Comparison of ENCODE assay signal across 8 cellular contexts in the genomic region with DNA sequence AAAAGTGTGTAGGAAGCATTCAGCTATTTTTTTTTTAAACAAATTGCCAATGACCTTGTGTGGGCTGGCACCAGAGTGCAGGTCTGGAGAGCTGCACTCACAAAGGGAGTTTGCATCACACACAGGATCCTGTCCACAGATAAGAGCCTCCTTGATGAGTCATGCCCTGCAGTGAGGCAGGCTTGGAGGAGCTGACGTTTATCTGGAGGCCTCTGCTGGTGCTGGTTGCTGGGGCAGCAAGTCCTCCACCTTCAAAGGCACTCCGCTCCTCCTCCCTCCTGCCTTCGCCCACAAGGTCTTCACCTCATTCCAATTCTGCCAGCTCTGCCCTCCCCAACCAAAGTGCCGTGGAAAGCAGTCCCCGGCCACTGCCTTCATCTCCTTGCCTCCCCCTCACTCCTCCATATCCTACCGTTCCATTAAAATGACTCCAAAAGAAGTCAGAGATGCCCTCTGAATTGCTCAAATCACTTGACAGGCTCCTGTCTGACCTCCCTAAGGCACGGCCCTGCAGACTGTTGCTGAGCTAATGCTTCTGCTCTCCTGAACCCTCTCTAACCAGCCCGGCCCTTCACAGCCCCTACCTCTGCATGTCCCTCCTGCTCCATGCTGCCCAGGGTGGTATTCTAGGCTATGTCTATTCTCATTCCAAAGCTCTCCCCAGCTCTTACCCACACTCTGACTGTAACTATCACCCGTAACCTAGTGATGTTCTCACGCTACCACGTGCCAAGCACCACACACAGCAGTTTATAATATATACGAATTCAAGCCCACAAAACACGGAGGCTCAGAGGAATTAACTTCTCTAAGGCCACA. TPM values are rescaled to one million over a fixed set of nuclear protein-coding genes. Genes with fewer than 3 reads are reported as not detected.
DNase-seq lines count a peak whose midpoint lies in the region; ATAC-seq, FAIRE-seq and TF ChIP-seq lines count a peak whose summit lies in the region.

No MANE protein-coding gene starts in this region.

- H3K4me2 ChIP-seq in SK-N-SH: peak overlapping the region; percentile 53

- no peaks in the 10 kb centered on the region for H3K79me2 ChIP-seq in SK-N-SH (ENCODE audit: insufficient read depth)

- H3K4me3 ChIP-seq in SK-N-SH (ENCODE audit: low read depth in 2 of 2, low read length in 1 of 2): no peak overlapping the region

- WGBS in SK-N-SH (ENCODE audit: low lambda C conversion rate): 32% methylated on average over 13 of the region's 13 CpGs

- peak; percentile 55 for ATAC-seq in left lobe of liver

- peaks cover 29% of the 10 kb centered on the region for H3F3A ChIP-seq in SK-N-SH (replicated peaks; ENCODE audit: insufficient read depth)

- CTCF ChIA-PET in SK-N-SH (lab: Yijun Ruan, JAX): interaction anchor here (0.8 to 6.1 kb wide), 5 partner anchors 29 to 566 kb away, joined by 3 to 58 read pairs (median 4); no protein-coding TSS in a partner anchor

- no peak for FAIRE-seq in frontal cortex (lab: Jason Lieb, UNC)

- no peaks in the 10 kb centered on the region for H3K27me3 ChIP-seq in SK-N-SH (ENCODE audit: insufficient read depth)

- peaks cover 26 to 38% of the 10 kb centered on the region in 2 experiments for H3K4me1 ChIP-seq in SK-N-SH (ENCODE audit: control insufficient read depth in 1 of 2, insufficient read depth in 2 of 2, low read depth in 1 of 2, low read length in 1 of 2)

- H3K36me3 ChIP-seq in SK-N-SH (replicated peaks in 1 of 2; ENCODE audit: control insufficient read depth in 1 of 2, insufficient read depth in 2 of 2, low read length in 1 of 2): no peaks in the 10 kb centered on the region

- H3K27ac ChIP-seq in SK-N-SH (ENCODE audit: low read depth in 2 of 2, low read length in 1 of 2): peak overlapping the region; percentile 86 to 97
- peak overlapping the region; percentile 82 for H3K27ac ChIP-seq in angular gyrus (ENCODE audit: low read depth, low read length)

- H3K9me3 ChIP-seq in SK-N-SH: no peaks in the 10 kb centered on the region

- POLR2A ChIA-PET in SK-N-SH (lab: Yijun Ruan, JAX): interaction anchor here (0.7 to 1.4 kb wide), 2 partner anchors 31 to 126 kb away, joined by 3 to 4 read pairs; a partner anchor contains a TSS

- TF ChIP-seq RAD21 in SK-N-SH (IDR thresholded peaks at IDR 0.05; ENCODE audit: low read length): no peak

- peak; percentile 25 for DNase-seq in stimulated activated naive CD4-positive, alpha-beta T cell treated with Interleukin-2 at 50 U/mL for 16 hours (lab: John Stamatoyannopoulos, UW)
- DNase-seq in stimulated activated naive CD4-positive, alpha-beta T cell (lab: John Stamatoyannopoulos, UW): no peak
- peak; percentile 67 for DNase-seq in SK-N-SH
- no peak for DNase-seq in left lobe of liver (ENCODE audit: low spot score)
- peak; percentile 45 to 69 for DNase-seq in stimulated activated CD8-positive, alpha-beta memory T cell treated with anti-CD3 and anti-CD28 coated beads, Interleukin-15, amount 100 ng/mL, for 48 hours (ENCODE audit: low read depth in 2 of 2)
- DNase-seq in frontal cortex (ENCODE audit: low spot score in 2 of 2): no peak
- no peak for DNase-seq in NCI-H2171 (lab: John Stamatoyannopoulos, UW)

- peak; percentile 70 to 86; a peak in 3 of 4 replicates for TF ChIP-seq EP300 in SK-N-SH (IDR thresholded peaks at IDR 0.05; ENCODE audit: borderline replicate concordance in 1 of 2, low read depth in 1 of 2, low read length in 1 of 2)

- no peaks in the 10 kb centered on the region for H3K9me2 ChIP-seq in SK-N-SH

- peak overlapping the region; percentile 62 for H3K9ac ChIP-seq in SK-N-SH

- H4K20me1 ChIP-seq in SK-N-SH (ENCODE audit: insufficient read depth): no peaks in the 10 kb centered on the region

- H2AFZ ChIP-seq in SK-N-SH (ENCODE audit: low read depth): peak overlapping the region; percentile 72

- TF ChIP-seq CTCF in SK-N-SH (IDR thresholded peaks at IDR 0.05): no peak

TF ChIP-seq in SK-N-SH, 30 proteins besides CTCF, POLR2A, EP300 and RAD21 (continues in another document):
- TF ChIP-seq RXRA (IDR thresholded peaks at IDR 0.05; ENCODE audit: borderline replicate concordance, low read depth) (peak; percentile 80), FOXM1 (IDR thresholded peaks at IDR 0.05; ENCODE audit: low read depth) (peak; percentile 33; the same call in 1 of the 2 replicates), MEF2A (IDR thresholded peaks at IDR 0.05; ENCODE audit: borderline replicate concordance, low read depth) (no peak), SIN3A (IDR thresholded peaks at IDR 0.05; ENCODE audit: borderline replicate concordance, low read depth, low read length) (peak; percentile 50; the same call in 1 of the 2 replicates), JUND (IDR thresholded peaks at IDR 0.05) (peak; percentile 96), RFX5 (IDR thresholded peaks at IDR 0.05; ENCODE audit: low read length) (0 out of 2 replicates have a peak, but pooled peaks have one; percentile 20), GABPA (IDR thresholded peaks at IDR 0.05; ENCODE audit: low read depth) (no peak), POLR2AphosphoS5 (IDR thresholded peaks at IDR 0.05; ENCODE audit: low read depth, low read length) (peak; percentile 81), MXI1 (IDR thresholded peaks at IDR 0.05; ENCODE audit: low read depth, low read length) (no peak), YY1 (IDR thresholded peaks at IDR 0.05; ENCODE audit: low read depth) (no peak)
- TF ChIP-seq, protein P1, sequence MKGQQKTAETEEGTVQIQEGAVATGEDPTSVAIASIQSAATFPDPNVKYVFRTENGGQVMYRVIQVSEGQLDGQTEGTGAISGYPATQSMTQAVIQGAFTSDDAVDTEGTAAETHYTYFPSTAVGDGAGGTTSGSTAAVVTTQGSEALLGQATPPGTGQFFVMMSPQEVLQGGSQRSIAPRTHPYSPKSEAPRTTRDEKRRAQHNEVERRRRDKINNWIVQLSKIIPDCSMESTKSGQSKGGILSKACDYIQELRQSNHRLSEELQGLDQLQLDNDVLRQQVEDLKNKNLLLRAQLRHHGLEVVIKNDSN (IDR thresholded peaks at IDR 0.05; ENCODE audit: borderline replicate concordance, low read depth): peak; percentile 34; the same call in 1 of the 2 replicates
- TF ChIP-seq, protein P2, sequence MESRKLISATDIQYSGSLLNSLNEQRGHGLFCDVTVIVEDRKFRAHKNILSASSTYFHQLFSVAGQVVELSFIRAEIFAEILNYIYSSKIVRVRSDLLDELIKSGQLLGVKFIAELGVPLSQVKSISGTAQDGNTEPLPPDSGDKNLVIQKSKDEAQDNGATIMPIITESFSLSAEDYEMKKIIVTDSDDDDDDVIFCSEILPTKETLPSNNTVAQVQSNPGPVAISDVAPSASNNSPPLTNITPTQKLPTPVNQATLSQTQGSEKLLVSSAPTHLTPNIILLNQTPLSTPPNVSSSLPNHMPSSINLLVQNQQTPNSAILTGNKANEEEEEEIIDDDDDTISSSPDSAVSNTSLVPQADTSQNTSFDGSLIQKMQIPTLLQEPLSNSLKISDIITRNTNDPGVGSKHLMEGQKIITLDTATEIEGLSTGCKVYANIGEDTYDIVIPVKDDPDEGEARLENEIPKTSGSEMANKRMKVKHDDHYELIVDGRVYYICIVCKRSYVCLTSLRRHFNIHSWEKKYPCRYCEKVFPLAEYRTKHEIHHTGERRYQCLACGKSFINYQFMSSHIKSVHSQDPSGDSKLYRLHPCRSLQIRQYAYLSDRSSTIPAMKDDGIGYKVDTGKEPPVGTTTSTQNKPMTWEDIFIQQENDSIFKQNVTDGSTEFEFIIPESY (IDR thresholded peaks at IDR 0.05; ENCODE audit: borderline replicate concordance, low read depth): 0 out of 2 replicates have a peak, but pooled peaks have one; percentile 39
- TF ChIP-seq, protein P3, sequence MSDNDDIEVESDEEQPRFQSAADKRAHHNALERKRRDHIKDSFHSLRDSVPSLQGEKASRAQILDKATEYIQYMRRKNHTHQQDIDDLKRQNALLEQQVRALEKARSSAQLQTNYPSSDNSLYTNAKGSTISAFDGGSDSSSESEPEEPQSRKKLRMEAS (IDR thresholded peaks at IDR 0.05; ENCODE audit: low read depth): peak; percentile 74
- TF ChIP-seq, protein P4, sequence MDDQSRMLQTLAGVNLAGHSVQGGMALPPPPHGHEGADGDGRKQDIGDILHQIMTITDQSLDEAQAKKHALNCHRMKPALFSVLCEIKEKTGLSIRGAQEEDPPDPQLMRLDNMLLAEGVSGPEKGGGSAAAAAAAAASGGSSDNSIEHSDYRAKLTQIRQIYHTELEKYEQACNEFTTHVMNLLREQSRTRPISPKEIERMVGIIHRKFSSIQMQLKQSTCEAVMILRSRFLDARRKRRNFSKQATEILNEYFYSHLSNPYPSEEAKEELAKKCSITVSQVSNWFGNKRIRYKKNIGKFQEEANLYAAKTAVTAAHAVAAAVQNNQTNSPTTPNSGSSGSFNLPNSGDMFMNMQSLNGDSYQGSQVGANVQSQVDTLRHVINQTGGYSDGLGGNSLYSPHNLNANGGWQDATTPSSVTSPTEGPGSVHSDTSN (IDR thresholded peaks at IDR 0.05): peak; percentile 76
- TF ChIP-seq, protein P5, sequence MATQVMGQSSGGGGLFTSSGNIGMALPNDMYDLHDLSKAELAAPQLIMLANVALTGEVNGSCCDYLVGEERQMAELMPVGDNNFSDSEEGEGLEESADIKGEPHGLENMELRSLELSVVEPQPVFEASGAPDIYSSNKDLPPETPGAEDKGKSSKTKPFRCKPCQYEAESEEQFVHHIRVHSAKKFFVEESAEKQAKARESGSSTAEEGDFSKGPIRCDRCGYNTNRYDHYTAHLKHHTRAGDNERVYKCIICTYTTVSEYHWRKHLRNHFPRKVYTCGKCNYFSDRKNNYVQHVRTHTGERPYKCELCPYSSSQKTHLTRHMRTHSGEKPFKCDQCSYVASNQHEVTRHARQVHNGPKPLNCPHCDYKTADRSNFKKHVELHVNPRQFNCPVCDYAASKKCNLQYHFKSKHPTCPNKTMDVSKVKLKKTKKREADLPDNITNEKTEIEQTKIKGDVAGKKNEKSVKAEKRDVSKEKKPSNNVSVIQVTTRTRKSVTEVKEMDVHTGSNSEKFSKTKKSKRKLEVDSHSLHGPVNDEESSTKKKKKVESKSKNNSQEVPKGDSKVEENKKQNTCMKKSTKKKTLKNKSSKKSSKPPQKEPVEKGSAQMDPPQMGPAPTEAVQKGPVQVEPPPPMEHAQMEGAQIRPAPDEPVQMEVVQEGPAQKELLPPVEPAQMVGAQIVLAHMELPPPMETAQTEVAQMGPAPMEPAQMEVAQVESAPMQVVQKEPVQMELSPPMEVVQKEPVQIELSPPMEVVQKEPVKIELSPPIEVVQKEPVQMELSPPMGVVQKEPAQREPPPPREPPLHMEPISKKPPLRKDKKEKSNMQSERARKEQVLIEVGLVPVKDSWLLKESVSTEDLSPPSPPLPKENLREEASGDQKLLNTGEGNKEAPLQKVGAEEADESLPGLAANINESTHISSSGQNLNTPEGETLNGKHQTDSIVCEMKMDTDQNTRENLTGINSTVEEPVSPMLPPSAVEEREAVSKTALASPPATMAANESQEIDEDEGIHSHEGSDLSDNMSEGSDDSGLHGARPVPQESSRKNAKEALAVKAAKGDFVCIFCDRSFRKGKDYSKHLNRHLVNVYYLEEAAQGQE (IDR thresholded peaks at IDR 0.05; ENCODE audit: low read depth, low read length): 0 out of 2 replicates have a peak, but pooled peaks have one; percentile 44

RNA-seq across cellular contexts. Expression of a gene that starts 30.9 kb away (rescaled TPM):
- polyA plus RNA-seq in SK-N-SH (2012; rRNA removed): 2.0 and 2.4 TPM in 2 replicates
- 2.0 and 2.1 TPM in 2 replicates for polyA plus RNA-seq in SK-N-SH (2012; cell fraction: cytosol; rRNA removed)
- 5.3 and 6.6 TPM in 2 replicates for polyA plus RNA-seq in SK-N-SH (2012; cell fraction: nucleus; rRNA removed)
- total RNA-seq in left lobe of liver (0.68 TPM), frontal cortex (47.3 TPM)

Comparison
In these comparisons a context has a peak if more than half of its experiments do, and no peak if none do; other contexts are left out.
1. DNase-seq: peak in stimulated activated naive CD4-positive, alpha-beta T cell treated with Interleukin-2 at 50 U/mL for 16 hours (single experiment), SK-N-SH (single experiment) and stimulated activated CD8-positive, alpha-beta memory T cell treated with anti-CD3 and anti-CD28 coated beads, Interleukin-15, amount 100 ng/mL, for 48 hours (2 of 2); none in stimulated activated naive CD4-positive, alpha-beta T cell (0 of 6), left lobe of liver (single experiment), frontal cortex (0 of 2) and NCI-H2171 (single experiment).
2. RNA of a gene that starts 30.9 kb away (total RNA-seq): 47.3 TPM in frontal cortex (single experiment); 0.68 TPM in left lobe of liver (single experiment); every median in the first group is over 10 times any median in the second.